21 cellular contexts compared by ENCODE assay signal in genomic region chr10:71572962-71573361, GRCh38.
DNase-seq lines count a peak whose midpoint lies in the region; ATAC-seq and TF ChIP-seq lines count a peak whose summit lies in the region.
"Had no signal": no experiment of that assay in that cellular context is flagged by ENCODE, and none has a peak within 500 bp of the region (broad histone marks: within the 10 kb centered on the region; RNA-seq: fewer than 3 reads in every experiment).

No MANE protein-coding gene starts in this region.

- H3K9me3 Mint-ChIP-seq in naive thymus-derived CD4-positive, alpha-beta T cell: no peaks in the 10 kb centered on the region
- H3K9me3 Mint-ChIP-seq: CD4-positive, alpha-beta memory T cell had no signal

- H4K20me1 ChIP-seq in osteoblast (ENCODE audit: insufficient read depth, low read length): peaks cover 3% of the 10 kb centered on the region

- CTCF ChIA-PET in HEK293 (lab: Yijun Ruan, JAX): interaction anchor here (0.6 to 1.4 kb wide), 4 partner anchors 10 to 258 kb away, joined by 3 to 5 read pairs (median 3); no protein-coding TSS in a partner anchor
- CTCF ChIA-PET in naive thymus-derived CD4-positive, alpha-beta T cell (lab: Charles Lee): no interaction called here

- H3K4me1 Mint-ChIP-seq in naive thymus-derived CD4-positive, alpha-beta T cell: peaks cover 0 to 4% (median 0%) of the 10 kb centered on the region in 7 donors
- H3K4me1 Mint-ChIP-seq: CD4-positive, alpha-beta memory T cell had no signal

- H3K4me3 ChIP-seq in HEK293 (ENCODE audit: low read depth, low read length) (no peak overlapping the region), osteoblast (ENCODE audit: insufficient read depth, low read length) (no peak overlapping the region)
- H3K4me3 ChIP-seq in naive thymus-derived CD4-positive, alpha-beta T cell (ENCODE audit: low read length): no peak overlapping the region
- H3K4me3 ChIP-seq: A549, HAP-1 had no signal

- H3K27ac Mint-ChIP-seq in naive thymus-derived CD4-positive, alpha-beta T cell: no peak overlapping the region

- no peak for TF ChIP-seq CTCF in HEK293 (tag by site-specific recombination; IDR thresholded peaks at IDR 0.05)
- no peak for TF ChIP-seq CTCF in osteoblast (IDR thresholded peaks at IDR 0.05; ENCODE audit: extremely low read depth, low read depth, low read length)

- no peaks in the 10 kb centered on the region for H3K79me2 ChIP-seq in osteoblast (ENCODE audit: insufficient read depth, low read length)

- H3K36me3 Mint-ChIP-seq in naive thymus-derived CD4-positive, alpha-beta T cell: no peaks in the 10 kb centered on the region
- H3K36me3 Mint-ChIP-seq: CD4-positive, alpha-beta memory T cell had no signal

- H3K9me3 ChIP-seq in HEK293 (ENCODE audit: control insufficient read depth, insufficient read depth, low read depth, low read length) (no peaks in the 10 kb centered on the region), osteoblast (ENCODE audit: low read depth, low read length) (no peaks in the 10 kb centered on the region)
- H3K9me3 ChIP-seq in naive thymus-derived CD4-positive, alpha-beta T cell (ENCODE audit: control insufficient read depth in 2 of 3, low read length in 3 of 3): no peaks in the 10 kb centered on the region
- H3K9me3 ChIP-seq: A549, BE2C, HAP-1 had no signal

- DNase-seq in NCI-H748 (lab: John Stamatoyannopoulos, UW; ENCODE audit: unreplicated experiment): peak; percentile 2
- no peak for DNase-seq in NCI-H748 treated with DMSO at 0.1 percent for 48 hours (lab: John Stamatoyannopoulos, UW)
- peak; percentile 75 for DNase-seq in NCI-H69 (lab: John Stamatoyannopoulos, UW)
- peak; percentile 56 for DNase-seq in osteoblast (ENCODE audit: insufficient read length, low spot score, missing footprints)
- DNase-seq in SK-N-DZ (ENCODE audit: low spot score): no peak
- no peak for DNase-seq in naive thymus-derived CD4-positive, alpha-beta T cell
- DNase-seq: 8988T; ACHN; AML-193; BE2C; C1 segment of cervical spinal cord; Calu3; CD4-positive, alpha-beta memory T cell; COR-L47; DMS53; DMS79 treated with DMSO at 0.1 percent for 48 hours; GF-D8; GOT3 had no signal

- POLR2A ChIA-PET in HEK293 (lab: Yijun Ruan, JAX): no interaction called here
- POLR2A ChIA-PET in naive thymus-derived CD4-positive, alpha-beta T cell (lab: Charles Lee): no interaction called here

- H3K4me1 ChIP-seq in HEK293 (ENCODE audit: control insufficient read depth, insufficient read depth, low read length): no peaks in the 10 kb centered on the region
- no peaks in the 10 kb centered on the region for H3K4me1 ChIP-seq in osteoblast (ENCODE audit: insufficient read depth, low read length)
- no peaks in the 10 kb centered on the region for H3K4me1 ChIP-seq in naive thymus-derived CD4-positive, alpha-beta T cell (ENCODE audit: control insufficient read depth in 2 of 2, insufficient read depth in 2 of 2, low read length in 2 of 2)
- H3K4me1 ChIP-seq: A549, HAP-1 had no signal

- peaks cover 4% of the 10 kb centered on the region for H3K27me3 ChIP-seq in osteoblast (ENCODE audit: insufficient read depth, low read length)
- no peaks in the 10 kb centered on the region for H3K27me3 ChIP-seq in naive thymus-derived CD4-positive, alpha-beta T cell (ENCODE audit: control insufficient read depth in 2 of 2, insufficient read depth in 2 of 2, low read length in 2 of 2)
- H3K27me3 ChIP-seq: BE2C had no signal

- H2AFZ ChIP-seq in osteoblast (ENCODE audit: low read length): no peak overlapping the region

- no peak overlapping the region for H3K27ac ChIP-seq in HEK293 (ENCODE audit: extremely low read depth, low read depth, low read length)
- H3K27ac ChIP-seq in osteoblast (ENCODE audit: low read depth, low read length): no peak overlapping the region
- no peak overlapping the region for H3K27ac ChIP-seq in naive thymus-derived CD4-positive, alpha-beta T cell (ENCODE audit: low read depth, low read length)
- H3K27ac ChIP-seq: A549 had no signal

- H3K4me3 Mint-ChIP-seq in naive thymus-derived CD4-positive, alpha-beta T cell: no peak overlapping the region
- H3K4me3 Mint-ChIP-seq: CD4-positive, alpha-beta memory T cell had no signal

- no peaks in the 10 kb centered on the region for H3K27me3 Mint-ChIP-seq in naive thymus-derived CD4-positive, alpha-beta T cell
- H3K27me3 Mint-ChIP-seq: CD4-positive, alpha-beta memory T cell had no signal

- no peaks in the 10 kb centered on the region for H3K36me3 ChIP-seq in HEK293 (ENCODE audit: control insufficient read depth in 2 of 2, insufficient read depth in 1 of 2, low read length in 2 of 2)
- no peaks in the 10 kb centered on the region for H3K36me3 ChIP-seq in osteoblast (ENCODE audit: insufficient read depth, low read length)
- H3K36me3 ChIP-seq in naive thymus-derived CD4-positive, alpha-beta T cell (ENCODE audit: control insufficient read depth in 2 of 3, insufficient read depth in 3 of 3, low read length in 3 of 3): no peaks in the 10 kb centered on the region
- H3K36me3 ChIP-seq: BE2C, HAP-1 had no signal

- no peak for ATAC-seq in naive thymus-derived CD4-positive, alpha-beta T cell
- ATAC-seq: A549 had no signal

- no peak overlapping the region for H3K4me2 ChIP-seq in osteoblast (ENCODE audit: insufficient read depth, low read length)
- H3K4me2 ChIP-seq: A549 had no signal

- intact Hi-C loops in naive thymus-derived CD4-positive, alpha-beta T cell (cut with micrococcal nuclease): no loop called here

TF ChIP-seq in HEK293, 187 proteins besides CTCF, POLR2A, EP300 and RAD21:
- TF ChIP-seq ZIC2 (tag by site-specific recombination; IDR thresholded peaks at IDR 0.05) (peak; percentile 85), ZNF626 (tag by site-specific recombination; IDR thresholded peaks at IDR 0.05) (no peak)

Comparison
In these comparisons a context has a peak if more than half of its experiments do, and no peak if none do; other contexts are left out.
1. DNase-seq: peak in NCI-H748 (single experiment), NCI-H69 (single experiment) and osteoblast (single experiment); none in NCI-H748 treated with DMSO at 0.1 percent for 48 hours (single experiment), SK-N-DZ (single experiment) and naive thymus-derived CD4-positive, alpha-beta T cell (0 of 9).